ENCODE assay signal across 16 cellular contexts in the genomic region with DNA sequence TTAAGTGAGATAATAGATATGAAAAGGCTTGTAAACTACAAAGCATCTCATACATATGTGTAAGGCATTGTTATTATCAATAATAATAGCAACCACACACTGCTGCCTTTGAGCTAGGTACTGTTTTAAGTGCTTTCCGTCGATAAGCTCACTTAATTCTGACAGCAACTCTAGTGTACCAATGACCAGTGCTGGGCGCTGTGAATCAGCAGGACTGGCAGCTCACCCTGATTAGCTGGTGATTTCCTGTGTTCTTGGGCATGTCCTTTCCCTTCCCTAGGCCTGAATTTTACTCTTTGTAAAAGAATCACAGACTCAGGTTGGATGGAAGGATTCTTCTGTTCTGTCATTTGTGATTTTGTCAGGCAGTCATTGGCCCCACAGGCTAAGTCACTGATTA.
DNase-seq lines count a peak whose midpoint lies in the region; ATAC-seq and TF ChIP-seq lines count a peak whose summit lies in the region.
"Had no signal": no experiment of that assay in that cellular context is flagged by ENCODE, and none has a peak within 500 bp of the region (broad histone marks: within the 10 kb centered on the region; RNA-seq: fewer than 3 reads in every experiment).

No MANE protein-coding gene starts in this region.

- H3K4me3 Mint-ChIP-seq in natural killer cell, result no peak overlapping the region
- H3K4me3 Mint-ChIP-seq in natural killer cell treated with Interleukin-12 subunit alpha and Interleukin-12 subunit beta and Interleukin-15 and Interleukin-18, amount 100 ng/mL, for 72 hours, result no peak overlapping the region
- no peak overlapping the region for H3K4me3 Mint-ChIP-seq in memory B cell
- no peak overlapping the region for H3K4me3 Mint-ChIP-seq in activated CD4-positive, alpha-beta memory T cell treated with anti-CD3 and anti-CD28 coated beads, Interleukin-2, amount 10 ng/mL, durations not matched to agents 7 days and 5 days
- no peak overlapping the region for H3K4me3 Mint-ChIP-seq in T-helper 2 cell treated with Interferon-gamma antibody and Interleukin-4, amounts not matched to agents 5 μg/mL and 100 μg/mL, for 36 hours
- H3K4me3 Mint-ChIP-seq in MCF 10A (ENCODE audit: unreplicated experiment), result no peak overlapping the region

- H3K9me3 Mint-ChIP-seq in natural killer cell (no peaks in the 10 kb centered on the region), memory B cell (no peaks in the 10 kb centered on the region), MCF 10A (ENCODE audit: unreplicated experiment) (no peaks in the 10 kb centered on the region)
- H3K9me3 Mint-ChIP-seq in natural killer cell treated with Interleukin-12 subunit alpha and Interleukin-12 subunit beta and Interleukin-15 and Interleukin-18, amount 100 ng/mL, for 72 hours, result no peaks in the 10 kb centered on the region
- H3K9me3 Mint-ChIP-seq in activated CD4-positive, alpha-beta memory T cell treated with anti-CD3 and anti-CD28 coated beads, Interleukin-2, amount 10 ng/mL, durations not matched to agents 7 days and 5 days, result peaks cover 3% of the 10 kb centered on the region
- H3K9me3 Mint-ChIP-seq in T-helper 2 cell treated with Interferon-gamma antibody and Interleukin-4, amounts not matched to agents 5 μg/mL and 100 μg/mL, for 36 hours, result no peaks in the 10 kb centered on the region

- POLR2A ChIA-PET in activated CD4-positive, alpha-beta memory T cell treated with anti-CD3 and anti-CD28 coated beads, Interleukin-2, amount 10 ng/mL, durations not matched to agents 7 days and 5 days (lab: Charles Lee), result no interaction called here
- POLR2A ChIA-PET in MCF 10A (lab: Yijun Ruan, JAX), result interaction anchor here (0.6 to 0.7 kb wide), 3 partner anchors 224 to 627 kb away, joined by 3 to 4 read pairs (median 4); no protein-coding TSS in a partner anchor

- no peaks in the 10 kb centered on the region for H3K36me3 Mint-ChIP-seq in natural killer cell
- no peaks in the 10 kb centered on the region for H3K36me3 Mint-ChIP-seq in natural killer cell treated with Interleukin-12 subunit alpha and Interleukin-12 subunit beta and Interleukin-15 and Interleukin-18, amount 100 ng/mL, for 72 hours
- peaks cover 4% of the 10 kb centered on the region for H3K36me3 Mint-ChIP-seq in memory B cell
- peaks cover 2% of the 10 kb centered on the region for H3K36me3 Mint-ChIP-seq in activated CD4-positive, alpha-beta memory T cell treated with anti-CD3 and anti-CD28 coated beads, Interleukin-2, amount 10 ng/mL, durations not matched to agents 7 days and 5 days (ENCODE audit: low read depth)
- H3K36me3 Mint-ChIP-seq in T-helper 2 cell treated with Interferon-gamma antibody and Interleukin-4, amounts not matched to agents 5 μg/mL and 100 μg/mL, for 36 hours (ENCODE audit: low read depth), result peaks cover 2% of the 10 kb centered on the region
- peaks cover 6% of the 10 kb centered on the region for H3K36me3 Mint-ChIP-seq in MCF 10A (ENCODE audit: insufficient read depth, unreplicated experiment)

- H3K4me1 Mint-ChIP-seq in natural killer cell, result peaks cover 20 to 33% of the 10 kb centered on the region in 2 donors
- H3K4me1 Mint-ChIP-seq in natural killer cell treated with Interleukin-12 subunit alpha and Interleukin-12 subunit beta and Interleukin-15 and Interleukin-18, amount 100 ng/mL, for 72 hours (ENCODE audit: low read depth in 2 of 2), result peaks cover 22 to 24% of the 10 kb centered on the region in 2 donors
- H3K4me1 Mint-ChIP-seq in memory B cell, result peaks cover 16% of the 10 kb centered on the region
- no peaks in the 10 kb centered on the region for H3K4me1 Mint-ChIP-seq in activated CD4-positive, alpha-beta memory T cell treated with anti-CD3 and anti-CD28 coated beads, Interleukin-2, amount 10 ng/mL, durations not matched to agents 7 days and 5 days
- H3K4me1 Mint-ChIP-seq in T-helper 2 cell treated with Interferon-gamma antibody and Interleukin-4, amounts not matched to agents 5 μg/mL and 100 μg/mL, for 36 hours (ENCODE audit: low read depth), result peaks cover 6% of the 10 kb centered on the region
- no peaks in the 10 kb centered on the region for H3K4me1 Mint-ChIP-seq in MCF 10A (ENCODE audit: insufficient read depth, unreplicated experiment)

- intact Hi-C loops in natural killer cell (cut with micrococcal nuclease) (no loop called here), MCF 10A (cut with micrococcal nuclease) (no loop called here)

- no peak for TF ChIP-seq CTCF in natural killer cell (IDR thresholded peaks at IDR 0.05)
- TF ChIP-seq CTCF in MCF 10A (IDR thresholded peaks at IDR 0.05; ENCODE audit: unreplicated experiment), result no peak

- H3K27ac Mint-ChIP-seq in natural killer cell (peak overlapping the region; percentile 54 to 68), memory B cell (peak overlapping the region; percentile 72), MCF 10A (ENCODE audit: low read depth, unreplicated experiment) (no peak overlapping the region)
- H3K27ac Mint-ChIP-seq in natural killer cell treated with Interleukin-12 subunit alpha and Interleukin-12 subunit beta and Interleukin-15 and Interleukin-18, amount 100 ng/mL, for 72 hours, result peak overlapping the region in 1 of 2 donors; percentile 8
- H3K27ac Mint-ChIP-seq in activated CD4-positive, alpha-beta memory T cell treated with anti-CD3 and anti-CD28 coated beads, Interleukin-2, amount 10 ng/mL, durations not matched to agents 7 days and 5 days, result no peak overlapping the region
- H3K27ac Mint-ChIP-seq in T-helper 2 cell treated with Interferon-gamma antibody and Interleukin-4, amounts not matched to agents 5 μg/mL and 100 μg/mL, for 36 hours, result no peak overlapping the region

- CTCF ChIA-PET in activated CD4-positive, alpha-beta memory T cell treated with anti-CD3 and anti-CD28 coated beads, Interleukin-2, amount 10 ng/mL, durations not matched to agents 7 days and 5 days (lab: Charles Lee), result interaction anchor here (2.3 kb wide), 1 partner anchor 629 kb away, joined by 7 read pairs; no protein-coding TSS in a partner anchor
- CTCF ChIA-PET in MCF 10A (lab: Yijun Ruan, JAX), result interaction anchor here (0.7 kb wide), 3 partner anchors 12 to 203 kb away, joined by 3 read pairs; no protein-coding TSS in a partner anchor

- no TSS peak for BruUV-seq in MCF 10A (replicated peaks; lab: Mats Ljungman, UMichigan)

- ATAC-seq in natural killer cell, result no peak
- ATAC-seq in natural killer cell treated with Interleukin-12 subunit alpha and Interleukin-12 subunit beta and Interleukin-15 and Interleukin-18, amount 100 ng/mL, for 72 hours, result no peak
- ATAC-seq in memory B cell (ENCODE audit: low read depth), result no peak
- ATAC-seq: GM12878 had no signal

- no peak for DNase-seq in natural killer cell
- no peak for DNase-seq in natural killer cell treated with Interleukin-12 subunit alpha and Interleukin-12 subunit beta and Interleukin-15 and Interleukin-18, amount 100 ng/mL, for 72 hours (ENCODE audit: low spot score)
- DNase-seq in amniotic epithelial cell (ENCODE audit: low read depth), result peak; percentile 25
- no peak for DNase-seq in memory B cell (ENCODE audit: low spot score in 2 of 2)
- DNase-seq in activated CD4-positive, alpha-beta memory T cell treated with anti-CD3 and anti-CD28 coated beads, Interleukin-2, amount 10 ng/mL, durations not matched to agents 7 days and 5 days, result no peak
- no peak for DNase-seq in T-helper 2 cell treated with Interferon-gamma antibody and Interleukin-4, amounts not matched to agents 5 μg/mL and 100 μg/mL, for 36 hours (ENCODE audit: low spot score)
- DNase-seq in MCF 10A (ENCODE audit: unreplicated experiment), result no peak
- no peak for DNase-seq in putamen (ENCODE audit: low spot score)
- DNase-seq: C1 segment of cervical spinal cord, KBM-7, NCI-H1092 treated with DMSO at 0.1 percent for 48 hours, NCI-H1694, NCI-H2171, NCI-H510A treated with DMSO at 0.1 percent for 48 hours, SHP77 treated with DMSO at 0.1 percent for 48 hours had no signal

- H3K27me3 Mint-ChIP-seq in natural killer cell (ENCODE audit: low read depth in 2 of 2) (no peaks in the 10 kb centered on the region), memory B cell (no peaks in the 10 kb centered on the region), MCF 10A (ENCODE audit: insufficient read depth, unreplicated experiment) (no peaks in the 10 kb centered on the region)
- no peaks in the 10 kb centered on the region for H3K27me3 Mint-ChIP-seq in natural killer cell treated with Interleukin-12 subunit alpha and Interleukin-12 subunit beta and Interleukin-15 and Interleukin-18, amount 100 ng/mL, for 72 hours
- H3K27me3 Mint-ChIP-seq in activated CD4-positive, alpha-beta memory T cell treated with anti-CD3 and anti-CD28 coated beads, Interleukin-2, amount 10 ng/mL, durations not matched to agents 7 days and 5 days, result no peaks in the 10 kb centered on the region
- no peaks in the 10 kb centered on the region for H3K27me3 Mint-ChIP-seq in T-helper 2 cell treated with Interferon-gamma antibody and Interleukin-4, amounts not matched to agents 5 μg/mL and 100 μg/mL, for 36 hours (ENCODE audit: low read depth)

Comparison
In these comparisons a context has a peak if more than half of its experiments do, and no peak if none do; other contexts are left out.
1. H3K27ac Mint-ChIP-seq: peak in natural killer cell (2 of 2) and memory B cell (single experiment); none in activated CD4-positive, alpha-beta memory T cell treated with anti-CD3 and anti-CD28 coated beads, Interleukin-2, amount 10 ng/mL, durations not matched to agents 7 days and 5 days (single experiment), T-helper 2 cell treated with Interferon-gamma antibody and Interleukin-4, amounts not matched to agents 5 μg/mL and 100 μg/mL, for 36 hours (single experiment) and MCF 10A (single experiment).